Comparison of ENCODE assay signal across 8 cellular contexts in the genomic region with DNA sequence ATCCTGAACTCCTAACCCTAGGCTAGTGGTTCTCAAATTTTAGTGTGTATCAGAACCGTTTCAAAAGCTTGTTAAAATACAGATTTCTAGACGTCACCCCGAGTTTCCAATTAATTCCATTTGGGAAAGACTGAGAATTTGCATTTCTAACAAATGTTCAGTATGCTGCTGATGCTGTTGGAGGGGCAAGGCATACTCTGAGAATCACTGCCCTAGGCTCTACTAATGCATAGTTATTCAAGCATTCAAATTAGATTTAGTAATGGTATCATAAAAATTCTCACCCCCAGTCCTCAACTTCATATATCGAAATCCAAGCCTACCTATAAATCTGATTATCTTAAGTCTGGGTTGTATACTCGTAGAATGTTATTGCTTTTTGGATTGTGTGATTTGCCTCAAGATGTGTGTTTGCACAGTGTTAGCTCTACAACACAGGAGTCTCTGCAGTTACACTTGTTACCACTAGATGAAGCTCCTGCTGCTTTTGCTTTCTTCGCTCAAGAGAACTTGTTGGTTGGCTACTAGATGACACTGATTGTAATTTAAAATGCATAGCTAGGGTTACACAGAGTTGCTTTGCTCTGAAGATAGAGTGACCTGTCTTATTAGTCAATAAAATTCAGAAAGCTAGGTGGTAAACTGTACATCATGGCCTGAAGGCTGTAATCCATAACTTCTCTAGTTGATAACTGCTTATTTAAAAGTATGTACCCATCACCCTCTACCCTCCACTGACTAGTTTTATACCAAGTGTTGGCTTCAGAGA. TPM values are rescaled to one million over a fixed set of nuclear protein-coding genes. Genes with fewer than 3 reads are reported as not detected.
DNase-seq lines count a peak whose midpoint lies in the region; ATAC-seq and TF ChIP-seq lines count a peak whose summit lies in the region.

No MANE protein-coding gene starts in this region.

- no peaks in the 10 kb centered on the region for H3K4me1 ChIP-seq in IMR-90 (ENCODE audit: control insufficient read depth, insufficient read depth, low read length)
- no peaks in the 10 kb centered on the region for H3K4me1 ChIP-seq in mesenchymal stem cell (ENCODE audit: control insufficient read depth, insufficient read depth, low read depth, low read length)

- no peaks in the 10 kb centered on the region for H3K9me1 ChIP-seq in IMR-90 (ENCODE audit: insufficient read depth, low read length)

- H2BK5ac ChIP-seq in IMR-90 (ENCODE audit: low read depth, low read length, poor library complexity, severe bottlenecking): no peak overlapping the region
- H2BK5ac ChIP-seq in mesenchymal stem cell (ENCODE audit: low read depth, low read length, poor library complexity, severe bottlenecking): no peak overlapping the region

- H3K14ac ChIP-seq in IMR-90 (replicated peaks; ENCODE audit: low read depth, low read length): no peak overlapping the region
- H3K14ac ChIP-seq in mesenchymal stem cell (ENCODE audit: low read length in 2 of 2): no peak overlapping the region

- H3K4me3 Mint-ChIP-seq in activated naive CD4-positive, alpha-beta T cell treated with anti-CD3 and anti-CD28 coated beads, Interleukin-2, amount 10 ng/mL, durations not matched to agents 7 days and 5 days: no peak overlapping the region

- TF ChIP-seq POLR2A in IMR-90 (IDR thresholded peaks at IDR 0.05; ENCODE audit: low read depth, low read length): no peak

- H4K8ac ChIP-seq in IMR-90 (ENCODE audit: low read depth in 2 of 2, low read length in 2 of 2) (no peak overlapping the region), mesenchymal stem cell (ENCODE audit: low read length) (no peak overlapping the region)

- 80% methylated on average over 1 of the region's 6 CpGs; no CpG with 5 or more reads in 1 of the 2 experiments for WGBS in IMR-90 (ENCODE audit: extremely low coverage in 2 of 2, insufficient read length in 1 of 2), 2 experiments
- WGBS in mesenchymal stem cell: 52% methylated on average over 5 of the region's 6 CpGs

- no peak overlapping the region for H2AK9ac ChIP-seq in IMR-90 (replicated peaks; ENCODE audit: low read depth, low read length, poor library complexity)

- ATAC-seq in GM21737 (IDR thresholded peaks at IDR 0.05; ENCODE audit: unreplicated experiment) (peak; percentile 61), IMR-90 (ENCODE audit: low read depth) (peak; percentile 99)

- H3K27ac Mint-ChIP-seq in activated naive CD4-positive, alpha-beta T cell treated with anti-CD3 and anti-CD28 coated beads, Interleukin-2, amount 10 ng/mL, durations not matched to agents 7 days and 5 days: peak overlapping the region; percentile 67

- H3K4me1 Mint-ChIP-seq in activated naive CD4-positive, alpha-beta T cell treated with anti-CD3 and anti-CD28 coated beads, Interleukin-2, amount 10 ng/mL, durations not matched to agents 7 days and 5 days: peaks cover 50% of the 10 kb centered on the region

- peak; percentile 95 for TF ChIP-seq RAD21 in IMR-90 (IDR thresholded peaks at IDR 0.05; ENCODE audit: low read length)

- CTCF ChIA-PET in activated naive CD4-positive, alpha-beta T cell treated with anti-CD3 and anti-CD28 coated beads, Interleukin-2, amount 10 ng/mL, durations not matched to agents 7 days and 5 days (lab: Charles Lee): interaction anchor here (0.7 to 6.9 kb wide), 56 partner anchors 8 to 293 kb away, joined by 3 to 89 read pairs (median 4); a partner anchor contains a TSS
- CTCF ChIA-PET in IMR-90 (lab: Yijun Ruan, JAX): interaction anchor here (0.6 to 2.4 kb wide), 28 partner anchors 8 to 296 kb away, joined by 3 to 15 read pairs (median 4); a partner anchor contains a TSS

- H3K23ac ChIP-seq in IMR-90 (ENCODE audit: low read depth, low read length): no peak overlapping the region
- H3K23ac ChIP-seq in mesenchymal stem cell (ENCODE audit: low read length in 2 of 2): no peak overlapping the region

- H3K4me2 ChIP-seq in IMR-90 (ENCODE audit: low read depth, low read length): no peak overlapping the region
- no peak overlapping the region for H3K4me2 ChIP-seq in mesenchymal stem cell (ENCODE audit: low read length, poor library complexity, severe bottlenecking)

- intact Hi-C loops in IMR-90 (cut with micrococcal nuclease): loop anchor here (1.0 to 10.0 kb wide), 4 partner anchors 129 to 294 kb away; a partner anchor contains a TSS

- no peak overlapping the region for H3K9ac ChIP-seq in IMR-90 (ENCODE audit: low read depth, low read length)
- H3K9ac ChIP-seq in mesenchymal stem cell (ENCODE audit: low read length): no peak overlapping the region

- no peak overlapping the region for H3K27ac ChIP-seq in IMR-90 (ENCODE audit: insufficient read depth, low read length)
- H3K27ac ChIP-seq in mesenchymal stem cell (ENCODE audit: low read length, poor library complexity, severe bottlenecking): no peak overlapping the region

- dilution Hi-C loops in IMR-90 (cut with HindIII; ENCODE audit: low sequenced_read_pairs, unreplicated experiment): no loop called here

- BruUV-seq in IMR-90 (replicated peaks; lab: Mats Ljungman, UMichigan): no TSS peak

- no peak overlapping the region for H2BK15ac ChIP-seq in IMR-90 (ENCODE audit: low read depth, low read length)
- no peak overlapping the region for H2BK15ac ChIP-seq in mesenchymal stem cell (ENCODE audit: low read depth, poor library complexity, severe bottlenecking)

- H3K4ac ChIP-seq in IMR-90 (ENCODE audit: low read depth, low read length) (no peak overlapping the region), mesenchymal stem cell (ENCODE audit: low read depth in 1 of 2, low read length in 2 of 2) (no peak overlapping the region)

- no peak overlapping the region for H2BK20ac ChIP-seq in IMR-90 (ENCODE audit: low read depth, low read length)

- H3K9me3 Mint-ChIP-seq in activated naive CD4-positive, alpha-beta T cell treated with anti-CD3 and anti-CD28 coated beads, Interleukin-2, amount 10 ng/mL, durations not matched to agents 7 days and 5 days: no peaks in the 10 kb centered on the region

- H4K91ac ChIP-seq in IMR-90 (ENCODE audit: insufficient read depth, low read depth, low read length) (no peak overlapping the region), mesenchymal stem cell (ENCODE audit: low read length) (no peak overlapping the region)

- no peaks in the 10 kb centered on the region for H3K27me3 ChIP-seq in IMR-90 (ENCODE audit: control insufficient read depth, insufficient read depth, low read length)
- no peaks in the 10 kb centered on the region for H3K27me3 ChIP-seq in mesenchymal stem cell (ENCODE audit: control insufficient read depth in 1 of 2, insufficient read depth in 1 of 2, low read length in 2 of 2)

- peak; percentile 97 for TF ChIP-seq CTCF in IMR-90 (conservative IDR thresholded peaks at IDR 0.05; ENCODE audit: low read depth, low read length)

- no peak overlapping the region for H4K5ac ChIP-seq in IMR-90 (ENCODE audit: low read depth, low read length)

- H3K79me1 ChIP-seq in IMR-90 (ENCODE audit: low read depth in 1 of 2, low read length in 2 of 2): no peaks in the 10 kb centered on the region
- H3K79me1 ChIP-seq in mesenchymal stem cell (replicated peaks; ENCODE audit: low read length, poor library complexity, severe bottlenecking): no peaks in the 10 kb centered on the region

- in situ Hi-C loops in IMR-90 (cut with MboI; ENCODE audit: low sequenced_read_pairs): no loop called here

- POLR2A ChIA-PET in IMR-90 (lab: Charles Lee; ENCODE audit: unreplicated experiment): no interaction called here

- DNase-seq in activated naive CD4-positive, alpha-beta T cell treated with anti-CD3 and anti-CD28 coated beads, Interleukin-2, amount 10 ng/mL, durations not matched to agents 7 days and 5 days: no peak
- DNase-seq in activated naive CD4-positive, alpha-beta T cell (lab: John Stamatoyannopoulos, UW): no peak
- DNase-seq in IMR-90: peak; percentile 82
- peak; percentile 67 for DNase-seq in RPMI7951 (ENCODE audit: low read depth)
- peak; percentile 66 to 84 for DNase-seq in dermis microvascular lymphatic vessel endothelial cell (ENCODE audit: low read depth in 2 of 2)
- DNase-seq in mesenchymal stem cell: peak; percentile 72
- no peak for DNase-seq in NCI-H2171 treated with DMSO at 0.1 percent for 48 hours (lab: John Stamatoyannopoulos, UW)

- no peaks in the 10 kb centered on the region for H4K20me1 ChIP-seq in IMR-90 (ENCODE audit: insufficient read depth, low read length)

- H2BK12ac ChIP-seq in mesenchymal stem cell (ENCODE audit: low read length in 2 of 2): no peak overlapping the region

- H2AFZ ChIP-seq in IMR-90 (replicated peaks; ENCODE audit: low read length, poor library complexity) (no peak overlapping the region), mesenchymal stem cell (ENCODE audit: low read depth, low read length) (no peak overlapping the region)

- H3K9me3 ChIP-seq in IMR-90 (ENCODE audit: control insufficient read depth, insufficient read depth, low read length) (no peaks in the 10 kb centered on the region), mesenchymal stem cell (ENCODE audit: control insufficient read depth, low read length) (no peaks in the 10 kb centered on the region)

- peaks cover 2% of the 10 kb centered on the region for H3K36me3 Mint-ChIP-seq in activated naive CD4-positive, alpha-beta T cell treated with anti-CD3 and anti-CD28 coated beads, Interleukin-2, amount 10 ng/mL, durations not matched to agents 7 days and 5 days

- H2BK120ac ChIP-seq in IMR-90 (ENCODE audit: low read depth, low read length): no peak overlapping the region
- no peak overlapping the region for H2BK120ac ChIP-seq in mesenchymal stem cell (ENCODE audit: low read depth, low read length)

- no peak overlapping the region for H3K56ac ChIP-seq in IMR-90 (ENCODE audit: extremely low read depth, insufficient read depth, low read length)

- H3K18ac ChIP-seq in IMR-90 (ENCODE audit: low read depth, low read length) (no peak overlapping the region), mesenchymal stem cell (ENCODE audit: low read depth in 1 of 2, low read length in 2 of 2) (no peak overlapping the region)

- H3K36me3 ChIP-seq in IMR-90 (ENCODE audit: control insufficient read depth, insufficient read depth, low read length) (no peaks in the 10 kb centered on the region), mesenchymal stem cell (ENCODE audit: control insufficient read depth in 1 of 2, insufficient read depth in 2 of 2, low read depth in 1 of 2, low read length in 2 of 2) (no peaks in the 10 kb centered on the region)

- H3K27me3 Mint-ChIP-seq in activated naive CD4-positive, alpha-beta T cell treated with anti-CD3 and anti-CD28 coated beads, Interleukin-2, amount 10 ng/mL, durations not matched to agents 7 days and 5 days: no peaks in the 10 kb centered on the region

- H3K4me3 ChIP-seq in IMR-90 (ENCODE audit: insufficient read depth, low read depth, low read length) (no peak overlapping the region), mesenchymal stem cell (ENCODE audit: insufficient read depth in 1 of 2, low read depth in 1 of 2, low read length in 2 of 2) (no peak overlapping the region)

- H2AK5ac ChIP-seq in IMR-90 (ENCODE audit: low read depth, low read length) (no peak overlapping the region), mesenchymal stem cell (ENCODE audit: low read length, severe bottlenecking) (no peak overlapping the region)

RNA-seq across cellular contexts. Expression of a gene that starts 7.5 kb away (rescaled TPM):
- total RNA-seq in IMR-90 (2012; rRNA removed): 18.3 and 21.3 TPM in 2 replicates
- 10.6 and 11.0 TPM in 2 replicates for polyA plus RNA-seq in IMR-90 (2012; rRNA removed)
- polyA plus RNA-seq in IMR-90 (2012; cell fraction: cytosol; rRNA removed): 2.9 and 4.5 TPM in 2 replicates
- polyA plus RNA-seq in IMR-90 (2012; cell fraction: nucleus; rRNA removed; ENCODE audit: low replicate concordance): 1.2 and 8.3 TPM in 2 replicates
- total RNA-seq in RPMI7951 (2014; rRNA removed; shearing (Covaris generic)): 136 and 159 TPM in 2 replicates
- 3.9 and 4.9 TPM in 2 replicates for total RNA-seq in dermis microvascular lymphatic vessel endothelial cell
- 40.5 TPM for polyA plus RNA-seq in mesenchymal stem cell (2013, experiment 1 of 2)
- polyA plus RNA-seq in mesenchymal stem cell (2013, experiment 2 of 2): 41.4 TPM

Comparison
In these comparisons a context has a peak if more than half of its experiments do, and no peak if none do; other contexts are left out.
1. DNase-seq: peak in IMR-90 (single experiment), RPMI7951 (single experiment), dermis microvascular lymphatic vessel endothelial cell (2 of 2) and mesenchymal stem cell (single experiment); none in activated naive CD4-positive, alpha-beta T cell treated with anti-CD3 and anti-CD28 coated beads, Interleukin-2, amount 10 ng/mL, durations not matched to agents 7 days and 5 days (single experiment), activated naive CD4-positive, alpha-beta T cell (0 of 4) and NCI-H2171 treated with DMSO at 0.1 percent for 48 hours (single experiment).